Comparison of ENCODE assay signal across 1 cellular context in genomic region chr13:33272531-33273124, GRCh38.
TF ChIP-seq lines count a peak whose summit lies in the region.

No MANE protein-coding gene starts in this region.

TF ChIP-seq in HepG2, 621 proteins besides CTCF, POLR2A, EP300 and RAD21 (continued from another document):
- peak; percentile 58 for TF ChIP-seq ARID5B (CRISPR knock-in tag; IDR thresholded peaks at IDR 0.05)
- no peak for TF ChIP-seq REXO4 (CRISPR knock-in tag; IDR thresholded peaks at IDR 0.05; ENCODE audit: borderline replicate concordance)
- peak; percentile 89; the same call in 1 of the 2 replicates for TF ChIP-seq ZNF614 (CRISPR knock-in tag; IDR thresholded peaks at IDR 0.05; ENCODE audit: borderline replicate concordance)
- no peak for TF ChIP-seq FIP1L1 (IDR thresholded peaks at IDR 0.05; ENCODE audit: borderline replicate concordance, insufficient read depth, low read depth, low read length)
- TF ChIP-seq ZSCAN25 (CRISPR knock-in tag; IDR thresholded peaks at IDR 0.05), result no peak
- no peak for TF ChIP-seq THRA (CRISPR knock-in tag; IDR thresholded peaks at IDR 0.05; ENCODE audit: borderline replicate concordance)
- TF ChIP-seq USF2 (IDR thresholded peaks at IDR 0.05; ENCODE audit: low read depth, low read length), result no peak
- TF ChIP-seq USF2 (CRISPR knock-in tag; IDR thresholded peaks at IDR 0.05; ENCODE audit: borderline replicate concordance), result no peak
- 0 out of 2 replicates have a peak, but pooled peaks have one; percentile 59 for TF ChIP-seq ZNF292 (CRISPR knock-in tag; IDR thresholded peaks at IDR 0.05; ENCODE audit: borderline replicate concordance, low read depth)
- TF ChIP-seq PHF8 (CRISPR knock-in tag; IDR thresholded peaks at IDR 0.05), result no peak
- no peak for TF ChIP-seq KLF11 (CRISPR knock-in tag; IDR thresholded peaks at IDR 0.05)
- 0 out of 2 replicates have a peak, but pooled peaks have one; percentile 24 for TF ChIP-seq FOXP4 (CRISPR knock-in tag; IDR thresholded peaks at IDR 0.05)
- peak; percentile 20; the same call in 1 of the 2 replicates for TF ChIP-seq HDAC2 (CRISPR knock-in tag; IDR thresholded peaks at IDR 0.05)
- peak; percentile 28; the same call in 1 of the 2 replicates for TF ChIP-seq RCOR2 (CRISPR knock-in tag; IDR thresholded peaks at IDR 0.05)
- TF ChIP-seq ARID3A (IDR thresholded peaks at IDR 0.05; ENCODE audit: low read depth, low read length), result peak; percentile 71
- no peak for TF ChIP-seq ZNF709 (CRISPR knock-in tag; IDR thresholded peaks at IDR 0.05)
- TF ChIP-seq DDIT3 (CRISPR knock-in tag; IDR thresholded peaks at IDR 0.05), result no peak
- TF ChIP-seq KLF13 (CRISPR knock-in tag; IDR thresholded peaks at IDR 0.05), result no peak
- no peak for TF ChIP-seq ZNF414 (CRISPR knock-in tag; IDR thresholded peaks at IDR 0.05)
- no peak for TF ChIP-seq ZNF484 (CRISPR knock-in tag; IDR thresholded peaks at IDR 0.05; ENCODE audit: borderline replicate concordance, low read depth)
- TF ChIP-seq ZNF382 (CRISPR knock-in tag; IDR thresholded peaks at IDR 0.05; ENCODE audit: borderline replicate concordance), result no peak
- no peak for TF ChIP-seq CSRNP1 (CRISPR knock-in tag; IDR thresholded peaks at IDR 0.05)
- TF ChIP-seq EZH2 (conservative IDR thresholded peaks at IDR 0.05; ENCODE audit: low read depth, low read length), result no peak
- TF ChIP-seq ZNF572 (CRISPR knock-in tag; IDR thresholded peaks at IDR 0.05), result no peak
- TF ChIP-seq ATRX (CRISPR knock-in tag; IDR thresholded peaks at IDR 0.05; ENCODE audit: borderline replicate concordance), result no peak
- TF ChIP-seq ZNF557 (CRISPR knock-in tag; IDR thresholded peaks at IDR 0.05), result no peak
- peak; percentile 27 for TF ChIP-seq TEAD3 (CRISPR knock-in tag; optimal IDR thresholded peaks at IDR 0.05; ENCODE audit: borderline replicate concordance)
- peak; percentile 67 for TF ChIP-seq ASH2L (IDR thresholded peaks at IDR 0.05; ENCODE audit: insufficient read length, low read depth, low read length)
